1 cellular context compared by ENCODE assay signal in genomic region chr2:238203104-238203972, GRCh38.
TF ChIP-seq lines count a peak whose summit lies in the region.

A gene with protein sequence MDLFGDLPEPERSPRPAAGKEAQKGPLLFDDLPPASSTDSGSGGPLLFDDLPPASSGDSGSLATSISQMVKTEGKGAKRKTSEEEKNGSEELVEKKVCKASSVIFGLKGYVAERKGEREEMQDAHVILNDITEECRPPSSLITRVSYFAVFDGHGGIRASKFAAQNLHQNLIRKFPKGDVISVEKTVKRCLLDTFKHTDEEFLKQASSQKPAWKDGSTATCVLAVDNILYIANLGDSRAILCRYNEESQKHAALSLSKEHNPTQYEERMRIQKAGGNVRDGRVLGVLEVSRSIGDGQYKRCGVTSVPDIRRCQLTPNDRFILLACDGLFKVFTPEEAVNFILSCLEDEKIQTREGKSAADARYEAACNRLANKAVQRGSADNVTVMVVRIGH (minus strand): TSS chr2:238203695. CDS start chr2:238203553, 142 bp downstream.

TF ChIP-seq in GM12878, 131 proteins besides CTCF, POLR2A, EP300 and RAD21 (continued from another document and continues in another):
- TF ChIP-seq ZBTB4 (CRISPR knock-in tag; IDR thresholded peaks at IDR 0.05): no peak
- TF ChIP-seq ZBED1 (IDR thresholded peaks at IDR 0.05; ENCODE audit: borderline replicate concordance): no peak
- no peak for TF ChIP-seq FOXK2 (IDR thresholded peaks at IDR 0.05)
- TF ChIP-seq TBL1XR1 (IDR thresholded peaks at IDR 0.05; ENCODE audit: low read depth, low read length): no peak
- TF ChIP-seq SPI1 (IDR thresholded peaks at IDR 0.05; ENCODE audit: borderline replicate concordance, insufficient read depth, low read depth, low read length): no peak
- peak; percentile 11 for TF ChIP-seq HCFC1 (IDR thresholded peaks at IDR 0.05; ENCODE audit: low read length)
- peak; percentile 83 for TF ChIP-seq IKZF1 (conservative IDR thresholded peaks at IDR 0.05)
- 0 out of 2 replicates have a peak, but pooled peaks have one; percentile 10 for TF ChIP-seq CREB1 (IDR thresholded peaks at IDR 0.05; ENCODE audit: low read depth)
- TF ChIP-seq MXI1 (IDR thresholded peaks at IDR 0.05; ENCODE audit: low read depth, low read length): no peak
- TF ChIP-seq ATF7 (IDR thresholded peaks at IDR 0.05; ENCODE audit: low read depth): no peak
- peak; percentile 60 for TF ChIP-seq NRF1 (conservative IDR thresholded peaks at IDR 0.05; ENCODE audit: low read depth, low read length)
- TF ChIP-seq ZNF592 (IDR thresholded peaks at IDR 0.05): no peak
- TF ChIP-seq ZNF217 (IDR thresholded peaks at IDR 0.05): no peak
- TF ChIP-seq YY1 (IDR thresholded peaks at IDR 0.05; ENCODE audit: low read depth, low read length): peak; percentile 89
- no peak for TF ChIP-seq BCL11A (IDR thresholded peaks at IDR 0.05; ENCODE audit: low read depth, low read length)
- TF ChIP-seq, protein P1, sequence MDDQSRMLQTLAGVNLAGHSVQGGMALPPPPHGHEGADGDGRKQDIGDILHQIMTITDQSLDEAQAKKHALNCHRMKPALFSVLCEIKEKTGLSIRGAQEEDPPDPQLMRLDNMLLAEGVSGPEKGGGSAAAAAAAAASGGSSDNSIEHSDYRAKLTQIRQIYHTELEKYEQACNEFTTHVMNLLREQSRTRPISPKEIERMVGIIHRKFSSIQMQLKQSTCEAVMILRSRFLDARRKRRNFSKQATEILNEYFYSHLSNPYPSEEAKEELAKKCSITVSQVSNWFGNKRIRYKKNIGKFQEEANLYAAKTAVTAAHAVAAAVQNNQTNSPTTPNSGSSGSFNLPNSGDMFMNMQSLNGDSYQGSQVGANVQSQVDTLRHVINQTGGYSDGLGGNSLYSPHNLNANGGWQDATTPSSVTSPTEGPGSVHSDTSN (IDR thresholded peaks at IDR 0.05; ENCODE audit: insufficient replicate concordance, low read depth, low read length): peak; percentile 78
- no peak for TF ChIP-seq CEBPB (IDR thresholded peaks at IDR 0.05; ENCODE audit: borderline replicate concordance in 1 of 2, low read depth in 2 of 2, low read length in 2 of 2)
- TF ChIP-seq JUND (IDR thresholded peaks at IDR 0.05; ENCODE audit: low read depth, low read length): no peak
- no peak for TF ChIP-seq SRF (IDR thresholded peaks at IDR 0.05; ENCODE audit: low read depth in 2 of 2, low read length in 2 of 2)
- TF ChIP-seq SP1 (IDR thresholded peaks at IDR 0.05; ENCODE audit: low read depth, low read length): peak; percentile 28
- TF ChIP-seq, protein P2, sequence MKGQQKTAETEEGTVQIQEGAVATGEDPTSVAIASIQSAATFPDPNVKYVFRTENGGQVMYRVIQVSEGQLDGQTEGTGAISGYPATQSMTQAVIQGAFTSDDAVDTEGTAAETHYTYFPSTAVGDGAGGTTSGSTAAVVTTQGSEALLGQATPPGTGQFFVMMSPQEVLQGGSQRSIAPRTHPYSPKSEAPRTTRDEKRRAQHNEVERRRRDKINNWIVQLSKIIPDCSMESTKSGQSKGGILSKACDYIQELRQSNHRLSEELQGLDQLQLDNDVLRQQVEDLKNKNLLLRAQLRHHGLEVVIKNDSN (IDR thresholded peaks at IDR 0.05; ENCODE audit: borderline replicate concordance, extremely low read length, insufficient read depth, low read depth, low read length): peak; percentile 29
- peak; percentile 51; the same call in 1 of the 2 replicates for TF ChIP-seq TAF1 (IDR thresholded peaks at IDR 0.05; ENCODE audit: borderline replicate concordance, low read depth, low read length)
- TF ChIP-seq MTA3 (IDR thresholded peaks at IDR 0.05; ENCODE audit: borderline replicate concordance, low read length): no peak
- no peak for TF ChIP-seq HDAC2 (IDR thresholded peaks at IDR 0.05)
- TF ChIP-seq, protein P3, sequence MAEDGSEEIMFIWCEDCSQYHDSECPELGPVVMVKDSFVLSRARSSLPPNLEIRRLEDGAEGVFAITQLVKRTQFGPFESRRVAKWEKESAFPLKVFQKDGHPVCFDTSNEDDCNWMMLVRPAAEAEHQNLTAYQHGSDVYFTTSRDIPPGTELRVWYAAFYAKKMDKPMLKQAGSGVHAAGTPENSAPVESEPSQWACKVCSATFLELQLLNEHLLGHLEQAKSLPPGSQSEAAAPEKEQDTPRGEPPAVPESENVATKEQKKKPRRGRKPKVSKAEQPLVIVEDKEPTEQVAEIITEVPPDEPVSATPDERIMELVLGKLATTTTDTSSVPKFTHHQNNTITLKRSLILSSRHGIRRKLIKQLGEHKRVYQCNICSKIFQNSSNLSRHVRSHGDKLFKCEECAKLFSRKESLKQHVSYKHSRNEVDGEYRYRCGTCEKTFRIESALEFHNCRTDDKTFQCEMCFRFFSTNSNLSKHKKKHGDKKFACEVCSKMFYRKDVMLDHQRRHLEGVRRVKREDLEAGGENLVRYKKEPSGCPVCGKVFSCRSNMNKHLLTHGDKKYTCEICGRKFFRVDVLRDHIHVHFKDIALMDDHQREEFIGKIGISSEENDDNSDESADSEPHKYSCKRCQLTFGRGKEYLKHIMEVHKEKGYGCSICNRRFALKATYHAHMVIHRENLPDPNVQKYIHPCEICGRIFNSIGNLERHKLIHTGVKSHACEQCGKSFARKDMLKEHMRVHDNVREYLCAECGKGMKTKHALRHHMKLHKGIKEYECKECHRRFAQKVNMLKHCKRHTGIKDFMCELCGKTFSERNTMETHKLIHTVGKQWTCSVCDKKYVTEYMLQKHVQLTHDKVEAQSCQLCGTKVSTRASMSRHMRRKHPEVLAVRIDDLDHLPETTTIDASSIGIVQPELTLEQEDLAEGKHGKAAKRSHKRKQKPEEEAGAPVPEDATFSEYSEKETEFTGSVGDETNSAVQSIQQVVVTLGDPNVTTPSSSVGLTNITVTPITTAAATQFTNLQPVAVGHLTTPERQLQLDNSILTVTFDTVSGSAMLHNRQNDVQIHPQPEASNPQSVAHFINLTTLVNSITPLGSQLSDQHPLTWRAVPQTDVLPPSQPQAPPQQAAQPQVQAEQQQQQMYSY (CRISPR knock-in tag; IDR thresholded peaks at IDR 0.05): no peak
- peak; percentile 81 to 98 for TF ChIP-seq BHLHE40 (IDR thresholded peaks at IDR 0.05; ENCODE audit: borderline replicate concordance in 1 of 2, low read depth in 2 of 2, low read length in 1 of 2)
- TF ChIP-seq, protein P4, sequence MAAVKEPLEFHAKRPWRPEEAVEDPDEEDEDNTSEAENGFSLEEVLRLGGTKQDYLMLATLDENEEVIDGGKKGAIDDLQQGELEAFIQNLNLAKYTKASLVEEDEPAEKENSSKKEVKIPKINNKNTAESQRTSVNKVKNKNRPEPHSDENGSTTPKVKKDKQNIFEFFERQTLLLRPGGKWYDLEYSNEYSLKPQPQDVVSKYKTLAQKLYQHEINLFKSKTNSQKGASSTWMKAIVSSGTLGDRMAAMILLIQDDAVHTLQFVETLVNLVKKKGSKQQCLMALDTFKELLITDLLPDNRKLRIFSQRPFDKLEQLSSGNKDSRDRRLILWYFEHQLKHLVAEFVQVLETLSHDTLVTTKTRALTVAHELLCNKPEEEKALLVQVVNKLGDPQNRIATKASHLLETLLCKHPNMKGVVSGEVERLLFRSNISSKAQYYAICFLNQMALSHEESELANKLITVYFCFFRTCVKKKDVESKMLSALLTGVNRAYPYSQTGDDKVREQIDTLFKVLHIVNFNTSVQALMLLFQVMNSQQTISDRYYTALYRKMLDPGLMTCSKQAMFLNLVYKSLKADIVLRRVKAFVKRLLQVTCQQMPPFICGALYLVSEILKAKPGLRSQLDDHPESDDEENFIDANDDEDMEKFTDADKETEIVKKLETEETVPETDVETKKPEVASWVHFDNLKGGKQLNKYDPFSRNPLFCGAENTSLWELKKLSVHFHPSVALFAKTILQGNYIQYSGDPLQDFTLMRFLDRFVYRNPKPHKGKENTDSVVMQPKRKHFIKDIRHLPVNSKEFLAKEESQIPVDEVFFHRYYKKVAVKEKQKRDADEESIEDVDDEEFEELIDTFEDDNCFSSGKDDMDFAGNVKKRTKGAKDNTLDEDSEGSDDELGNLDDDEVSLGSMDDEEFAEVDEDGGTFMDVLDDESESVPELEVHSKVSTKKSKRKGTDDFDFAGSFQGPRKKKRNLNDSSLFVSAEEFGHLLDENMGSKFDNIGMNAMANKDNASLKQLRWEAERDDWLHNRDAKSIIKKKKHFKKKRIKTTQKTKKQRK (IDR thresholded peaks at IDR 0.05; ENCODE audit: low read depth, low read length): no peak
- TF ChIP-seq MYC (IDR thresholded peaks at IDR 0.05; ENCODE audit: insufficient read depth, insufficient read length, insufficient replicate concordance, low read length, severe bottlenecking): no peak
- no peak for TF ChIP-seq ELK1 (IDR thresholded peaks at IDR 0.05; ENCODE audit: low read depth, low read length)
- TF ChIP-seq POU2F2 (IDR thresholded peaks at IDR 0.05; ENCODE audit: borderline replicate concordance, low read depth, low read length): 0 out of 3 replicates have a peak, but pooled peaks have one; percentile 11
- TF ChIP-seq ZNF24 (IDR thresholded peaks at IDR 0.05): 0 out of 2 replicates have a peak, but pooled peaks have one; percentile 24
- 0 out of 2 replicates have a peak, but pooled peaks have one; percentile 35 for TF ChIP-seq BCLAF1 (IDR thresholded peaks at IDR 0.05)
- TF ChIP-seq TCF3 (IDR thresholded peaks at IDR 0.05; ENCODE audit: borderline replicate concordance, insufficient read depth, low read depth, low read length): 0 out of 2 replicates have a peak, but pooled peaks have one; percentile 31
